In genomic region chr17:68360198-68360597, GRCh38 we compare ENCODE assay signal across 27 cellular contexts.
"Had no signal": no experiment of that assay in that cellular context is flagged by ENCODE, and none has a peak within 500 bp of the region (broad histone marks: within the 10 kb centered on the region; RNA-seq: fewer than 3 reads in every experiment).

No MANE protein-coding gene starts in this region.

- DNase-seq: cortex of kidney; dorsolateral prefrontal cortex; effector CD4-positive, alpha-beta T cell; foreskin fibroblast; gastrocnemius medialis; heart left ventricle; kidney; natural killer cell; psoas muscle; right cardiac atrium; sigmoid colon; stimulated activated CD4-positive, alpha-beta T cell treated with anti-CD3 and anti-CD28 coated beads, Interleukin-2, amount 100 ng/mL, for 24 hours; stimulated activated CD4-positive, alpha-beta T cell treated with anti-CD3 and anti-CD28 coated beads, Interleukin-4, amount 100 ng/mL, for 4 hours; stimulated activated naive CD8-positive, alpha-beta T cell treated with anti-CD3 and anti-CD28 coated beads, Interleukin-15, Interleukin-2, amounts not matched to agents 100 U/mL and 50 U/mL, for 24 hours; substantia nigra; testis; tibial artery had no signal

- H3K9ac ChIP-seq: parathyroid adenoma had no signal

- H3K36me3 ChIP-seq: gastrocnemius medialis, heart left ventricle, sigmoid colon had no signal

- H3K36me3 Mint-ChIP-seq: type B pancreatic cell had no signal

- H3K27me3 ChIP-seq: dorsolateral prefrontal cortex, gastrocnemius medialis, heart left ventricle, hepatocyte, sigmoid colon, testis, tibial artery had no signal

- H3K4me2 ChIP-seq: hepatocyte had no signal

- H3K27ac ChIP-seq: dorsolateral prefrontal cortex, epithelial cell of prostate, gastrocnemius medialis, heart left ventricle, hepatocyte, parathyroid adenoma, psoas muscle, sigmoid colon, testis, tibial artery had no signal

- H2AFZ ChIP-seq: hepatocyte, parathyroid adenoma had no signal

- H3K27ac Mint-ChIP-seq: memory B cell; stimulated activated memory B cell treated with anti-CD40 and anti-IgM and Interleukin-4, amounts not matched to agents 10 μg/mL and 1 μg/mL and 100 μg/mL, for 72 hours; type B pancreatic cell had no signal

- H3K4me1 ChIP-seq: gastrocnemius medialis, parathyroid adenoma, sigmoid colon, testis, tibial artery had no signal

- H3K79me2 ChIP-seq: hepatocyte, parathyroid adenoma had no signal

- H3K4me3 Mint-ChIP-seq: memory B cell; natural killer cell; neural crest cell; stimulated activated memory B cell treated with anti-CD40 and anti-IgM and Interleukin-4, amounts not matched to agents 10 μg/mL and 1 μg/mL and 100 μg/mL, for 72 hours; type B pancreatic cell had no signal

- H3K27me3 Mint-ChIP-seq: stimulated activated memory B cell treated with anti-CD40 and anti-IgM and Interleukin-4, amounts not matched to agents 10 μg/mL and 1 μg/mL and 100 μg/mL, for 72 hours; type B pancreatic cell had no signal

- H3K4me3 ChIP-seq: dorsolateral prefrontal cortex, gastrocnemius medialis, heart left ventricle, hepatocyte, lung, psoas muscle, sigmoid colon, testis, tibial artery had no signal

- H3K9me3 Mint-ChIP-seq: memory B cell; natural killer cell; neural crest cell; stimulated activated memory B cell treated with anti-CD40 and anti-IgM and Interleukin-4, amounts not matched to agents 10 μg/mL and 1 μg/mL and 100 μg/mL, for 72 hours; type B pancreatic cell had no signal

- FAIRE-seq: kidney had no signal

- ATAC-seq: esophagus mucosa; gastrocnemius medialis; heart left ventricle; left lobe of liver; natural killer cell; psoas muscle; right cardiac atrium; stimulated activated memory B cell treated with anti-CD40 and anti-IgM and Interleukin-4, amounts not matched to agents 10 μg/mL and 1 μg/mL and 100 μg/mL, for 72 hours; stimulated activated naive CD8-positive, alpha-beta T cell treated with anti-CD3 and anti-CD28 coated beads, Interleukin-15, Interleukin-2, amounts not matched to agents 100 U/mL and 50 U/mL, for 24 hours had no signal

- H3K9me3 ChIP-seq: gastrocnemius medialis, heart left ventricle, psoas muscle, sigmoid colon, testis, tibial artery had no signal
